ENCODE assay signal across 21 cellular contexts in the genomic region with DNA sequence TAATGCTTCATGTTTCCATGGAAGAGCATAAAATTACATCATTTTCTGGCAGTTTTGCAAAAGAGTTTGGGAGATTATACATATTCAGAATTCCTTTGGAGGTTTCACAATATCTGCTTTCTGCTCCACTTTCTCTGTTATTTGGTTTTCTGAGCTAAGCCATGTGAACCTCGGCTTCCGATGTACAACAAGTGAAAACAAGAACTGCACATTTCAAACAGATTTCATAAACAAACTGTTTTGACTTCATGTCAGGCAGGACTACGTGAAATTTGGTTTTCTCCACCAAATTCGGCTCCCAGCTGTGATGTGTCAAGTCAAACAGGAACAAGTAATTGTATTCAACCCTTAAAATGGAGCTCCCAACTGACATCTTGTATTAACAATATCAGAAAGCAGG.
DNase-seq lines count a peak whose midpoint lies in the region; TF ChIP-seq lines count a peak whose summit lies in the region.
"Had no signal": no experiment of that assay in that cellular context is flagged by ENCODE, and none has a peak within 500 bp of the region (broad histone marks: within the 10 kb centered on the region; RNA-seq: fewer than 3 reads in every experiment).

No MANE protein-coding gene starts in this region.

- TF ChIP-seq CTCF in MCF 10A (IDR thresholded peaks at IDR 0.05; ENCODE audit: unreplicated experiment) (no peak), breast epithelium (IDR thresholded peaks at IDR 0.05) (no peak), fibroblast of pulmonary artery (IDR thresholded peaks at IDR 0.05; ENCODE audit: low read length, missing control alignments) (no peak), uterus (IDR thresholded peaks at IDR 0.05) (no peak), ascending aorta (IDR thresholded peaks at IDR 0.05) (no peak)

- CTCF ChIA-PET in MCF 10A (lab: Yijun Ruan, JAX), result interaction anchor here (0.6 kb wide), 1 partner anchor 853 kb away, joined by 3 read pairs; no protein-coding TSS in a partner anchor

- POLR2A ChIA-PET in MCF 10A (lab: Yijun Ruan, JAX), result no interaction called here

- H3K36me3 ChIP-seq in breast epithelium, result no peaks in the 10 kb centered on the region
- H3K36me3 ChIP-seq in uterus, result no peaks in the 10 kb centered on the region
- no peaks in the 10 kb centered on the region for H3K36me3 ChIP-seq in ascending aorta
- H3K36me3 ChIP-seq: brain microvascular endothelial cell, HAP-1 had no signal

- no peak overlapping the region for H3K27ac Mint-ChIP-seq in MCF 10A (ENCODE audit: low read depth, unreplicated experiment)
- H3K27ac Mint-ChIP-seq: activated naive CD4-positive, alpha-beta T cell treated with anti-CD3 and anti-CD28 coated beads, Interleukin-2, amount 50 U/mL, for 72 hours; type B pancreatic cell had no signal

- H3K9me3 ChIP-seq in breast epithelium (no peaks in the 10 kb centered on the region), uterus (no peaks in the 10 kb centered on the region), ascending aorta (no peaks in the 10 kb centered on the region)
- H3K9me3 ChIP-seq: HAP-1 had no signal

- H3K27me3 ChIP-seq in breast epithelium (no peaks in the 10 kb centered on the region), uterus (no peaks in the 10 kb centered on the region), ascending aorta (no peaks in the 10 kb centered on the region)
- H3K27me3 ChIP-seq: brain microvascular endothelial cell, foreskin keratinocyte had no signal

- no peaks in the 10 kb centered on the region for H3K9me3 Mint-ChIP-seq in MCF 10A (ENCODE audit: unreplicated experiment)
- H3K9me3 Mint-ChIP-seq: type B pancreatic cell had no signal

- H3K4me3 Mint-ChIP-seq in MCF 10A (ENCODE audit: unreplicated experiment), result peak overlapping the region; percentile 31
- H3K4me3 Mint-ChIP-seq: type B pancreatic cell had no signal

- no peak for TF ChIP-seq POLR2A in breast epithelium (IDR thresholded peaks at IDR 0.05)
- TF ChIP-seq POLR2A in uterus (IDR thresholded peaks at IDR 0.05), result no peak

- no peaks in the 10 kb centered on the region for H3K27me3 Mint-ChIP-seq in MCF 10A (ENCODE audit: insufficient read depth, unreplicated experiment)

- intact Hi-C loops in MCF 10A (cut with micrococcal nuclease), result no loop called here
- intact Hi-C loops in breast epithelium (cut with DNase I; ENCODE audit: low total_unique reads), result no loop called here
- intact Hi-C loops in uterus (cut with DNase I; ENCODE audit: low total_unique reads), result no loop called here
- intact Hi-C loops in ascending aorta (cut with DNase I), result no loop called here

- BruUV-seq in MCF 10A (replicated peaks; lab: Mats Ljungman, UMichigan), result no TSS peak

- H3K4me1 ChIP-seq in breast epithelium (no peaks in the 10 kb centered on the region), uterus (no peaks in the 10 kb centered on the region), ascending aorta (no peaks in the 10 kb centered on the region)
- H3K4me1 ChIP-seq: foreskin keratinocyte, HAP-1 had no signal

- DNase-seq in MCF 10A (ENCODE audit: unreplicated experiment) (peak; percentile 61), breast epithelium (ENCODE audit: low spot score in 2 of 2) (no peak), fibroblast of pulmonary artery (ENCODE audit: low read depth) (peak; percentile 54), middle frontal gyrus (ENCODE audit: extremely low spot score, low spot score) (peak; percentile 31), uterus (no peak), ascending aorta (ENCODE audit: low spot score in 2 of 2) (no peak), amniotic stem cell (lab: John Stamatoyannopoulos, UW) (no peak), NOMO-1 treated with DMSO at 0.1 percent for 48 hours (lab: John Stamatoyannopoulos, UW; ENCODE audit: unreplicated experiment) (no peak)
- DNase-seq: 8988T; activated CD4-positive, alpha-beta T cell treated with anti-CD3 and anti-CD28 coated beads for 48 hours; brain microvascular endothelial cell; foreskin keratinocyte; NCI-H1930; NCI-H2227 treated with DMSO at 0.1 percent for 48 hours; NCI-H774; stimulated activated CD4-positive, alpha-beta T cell treated with anti-CD3 and anti-CD28 coated beads, Interleukin-4, amount 100 ng/mL, for 24 hours; stimulated activated naive CD8-positive, alpha-beta T cell treated with anti-CD3 and anti-CD28 coated beads, Interleukin-15, Interleukin-2, amounts not matched to agents 100 U/mL and 50 U/mL, for 24 hours had no signal

- H3K4me3 ChIP-seq in breast epithelium (no peak overlapping the region), fibroblast of pulmonary artery (replicated peaks; ENCODE audit: low read depth, low read length) (no peak overlapping the region), uterus (no peak overlapping the region), ascending aorta (peak overlapping the region in 1 of 2 donors; percentile 9)
- H3K4me3 ChIP-seq: HAP-1, K562 had no signal

- no peaks in the 10 kb centered on the region for H3K36me3 Mint-ChIP-seq in MCF 10A (ENCODE audit: insufficient read depth, unreplicated experiment)
- H3K36me3 Mint-ChIP-seq: activated naive CD4-positive, alpha-beta T cell treated with anti-CD3 and anti-CD28 coated beads, Interleukin-2, amount 50 U/mL, for 72 hours; type B pancreatic cell had no signal

- peak overlapping the region in 1 of 2 donors; percentile 43 for H3K27ac ChIP-seq in breast epithelium
- peak overlapping the region; percentile 11 to 36 for H3K27ac ChIP-seq in uterus
- H3K27ac ChIP-seq in ascending aorta, result no peak overlapping the region
- H3K27ac ChIP-seq: brain microvascular endothelial cell, foreskin keratinocyte had no signal

- no peaks in the 10 kb centered on the region for H3K4me1 Mint-ChIP-seq in MCF 10A (ENCODE audit: insufficient read depth, unreplicated experiment)

Comparison
In these comparisons a context has a peak if more than half of its experiments do, and no peak if none do; other contexts are left out.
1. DNase-seq: peak in MCF 10A (single experiment), fibroblast of pulmonary artery (single experiment) and middle frontal gyrus (single experiment); none in breast epithelium (0 of 2), uterus (0 of 2), ascending aorta (0 of 2), amniotic stem cell (single experiment) and NOMO-1 treated with DMSO at 0.1 percent for 48 hours (single experiment).
2. H3K27ac ChIP-seq: peak in uterus (2 of 2); none in ascending aorta (0 of 2).